In genomic region chr12:40788276-40788675, GRCh38 we compare ENCODE assay signal across 25 cellular contexts.
"Had no signal": no experiment of that assay in that cellular context is flagged by ENCODE, and none has a peak within 500 bp of the region (broad histone marks: within the 10 kb centered on the region; RNA-seq: fewer than 3 reads in every experiment).

No MANE protein-coding gene starts in this region.

- H2AFZ ChIP-seq: hepatocyte had no signal

- H3K4me2 ChIP-seq: hepatocyte had no signal

- H3K4me1 ChIP-seq: breast epithelium, colonic mucosa, lower lobe of right lung had no signal

- H3K27ac ChIP-seq: breast epithelium, colonic mucosa, hepatocyte, lower lobe of right lung, WERI-Rb-1 had no signal

- H3K27me3 ChIP-seq: breast epithelium, colonic mucosa, hepatocyte, tibial nerve had no signal

- H3K9me3 Mint-ChIP-seq: activated CD4-positive, alpha-beta T cell treated with anti-CD3 and anti-CD28 coated beads, Interleukin-2, amount 10 ng/mL, durations not matched to agents 24 days and 14 days; activated T-cell treated with anti-CD3 and anti-CD28 coated beads, Interleukin-2, amount 50 U/mL, for 4 hours had no signal

- H3K27me3 Mint-ChIP-seq: activated CD4-positive, alpha-beta memory T cell treated with anti-CD3 and anti-CD28 coated beads for 36 hours; activated CD4-positive, alpha-beta T cell treated with anti-CD3 and anti-CD28 coated beads, Interleukin-2, amount 10 ng/mL, durations not matched to agents 24 days and 14 days; T-helper 17 cell had no signal

- H3K4me3 Mint-ChIP-seq: activated CD4-positive, alpha-beta memory T cell treated with anti-CD3 and anti-CD28 coated beads for 36 hours; activated CD4-positive, alpha-beta T cell treated with anti-CD3 and anti-CD28 coated beads, Interleukin-2, amount 10 ng/mL, durations not matched to agents 24 days and 14 days; activated T-cell treated with anti-CD3 and anti-CD28 coated beads, Interleukin-2, amount 50 U/mL, for 4 hours; immature natural killer cell; natural killer cell; T-helper 17 cell had no signal

- H3K4me1 Mint-ChIP-seq: activated CD4-positive, alpha-beta T cell treated with anti-CD3 and anti-CD28 coated beads, Interleukin-2, amount 10 ng/mL, durations not matched to agents 24 days and 14 days; immature natural killer cell; natural killer cell; T-helper 17 cell had no signal

- H3K79me2 ChIP-seq: hepatocyte had no signal

- H3K4me3 ChIP-seq: breast epithelium, colonic mucosa, hepatocyte, lower lobe of right lung, tibial nerve had no signal

- H3K27ac Mint-ChIP-seq: activated CD4-positive, alpha-beta memory T cell treated with anti-CD3 and anti-CD28 coated beads for 36 hours; activated CD4-positive, alpha-beta T cell treated with anti-CD3 and anti-CD28 coated beads, Interleukin-2, amount 10 ng/mL, durations not matched to agents 24 days and 14 days; activated naive CD4-positive, alpha-beta T cell treated with anti-CD3 and anti-CD28 coated beads, Interleukin-2, amount 50 U/mL, for 72 hours; activated T-helper 2 cell treated with anti-CD3 and anti-CD28 coated beads, Interferon-gamma antibody, Interleukin-2, Interleukin-4, amounts not matched to agents 10 μg/mL and 5 μg/mL and 100 μg/mL, durations not matched to agents 14 hours and 24 hours and 36 hours; immature natural killer cell; natural killer cell; T-helper 17 cell had no signal

- ATAC-seq: activated naive CD4-positive, alpha-beta T cell treated with anti-CD3 and anti-CD28 coated beads, Interleukin-2, amount 50 U/mL, for 72 hours; activated T-cell treated with anti-CD3 and anti-CD28 coated beads, Interleukin-2, amount 50 U/mL, for 4 hours; left lobe of liver; lower lobe of right lung; natural killer cell; right cardiac atrium; T-helper 17 cell had no signal

- DNase-seq: activated CD4-positive, alpha-beta memory T cell treated with anti-CD3 and anti-CD28 coated beads for 36 hours; activated CD4-positive, alpha-beta T cell treated with anti-CD3 and anti-CD28 coated beads, Interleukin-2, amount 10 ng/mL, durations not matched to agents 24 days and 14 days; activated CD4-positive, CD25-positive, alpha-beta regulatory T cell treated with anti-CD3 and anti-CD28 coated beads, Interleukin-2, amount 50 U/mL, for 72 hours; activated naive CD4-positive, alpha-beta T cell; activated T-cell treated with anti-CD3 and anti-CD28 coated beads, Interleukin-2, amount 50 U/mL, for 4 hours; central memory CD4-positive, alpha-beta T cell; colonic mucosa; effector CD8-positive, alpha-beta T cell; immature natural killer cell; kidney glomerular epithelial cell; lower lobe of right lung; mesenchymal stem cell; natural killer cell; right cardiac atrium; stimulated activated CD4-positive, alpha-beta T cell treated with anti-CD3 and anti-CD28 coated beads, Interleukin-2, amount 100 ng/mL, for 48 hours; stimulated activated naive CD4-positive, alpha-beta T cell treated with Interleukin-2 at 50 U/mL for 16 hours; T-helper 17 cell; T1000; WERI-Rb-1 had no signal

- H3K36me3 Mint-ChIP-seq: activated CD4-positive, alpha-beta memory T cell treated with anti-CD3 and anti-CD28 coated beads for 36 hours; activated naive CD4-positive, alpha-beta T cell treated with anti-CD3 and anti-CD28 coated beads, Interleukin-2, amount 50 U/mL, for 72 hours; immature natural killer cell; natural killer cell had no signal

- H3K9me3 ChIP-seq: breast epithelium, colonic mucosa, lower lobe of right lung, tibial nerve had no signal

- H3K36me3 ChIP-seq: breast epithelium, colonic mucosa, lower lobe of right lung, tibial nerve, WERI-Rb-1 had no signal
